8 cellular contexts compared by ENCODE assay signal in genomic region chr1:35708179-35708891, GRCh38. TPM values are rescaled to one million over a fixed set of nuclear protein-coding genes. Genes with fewer than 3 reads are reported as not detected.
A peak's percentile ranks its signal among the peaks of the same experiment; 100 is the strongest.
DNase-seq lines count a peak whose midpoint lies in the region; ATAC-seq and TF ChIP-seq lines count a peak whose summit lies in the region.

No MANE protein-coding gene starts in this region.

- H3K9me3 Mint-ChIP-seq in activated B cell treated with CpG ODN at 0.5 μM for 24 hours, result no peaks in the 10 kb centered on the region

- H3K4me1 Mint-ChIP-seq in activated B cell treated with CpG ODN at 0.5 μM for 24 hours, result peaks cover 18% of the 10 kb centered on the region

- CTCF ChIA-PET in AG04450 (lab: Charles Lee), result no interaction called here
- CTCF ChIA-PET in activated B cell treated with CpG ODN at 0.5 μM for 24 hours (lab: Charles Lee), result interaction anchor here (2.3 kb wide), 1 partner anchor 7 kb away, joined by 7 read pairs; no protein-coding TSS in a partner anchor

- ATAC-seq in activated B cell treated with CpG ODN at 0.5 μM for 24 hours (ENCODE audit: low read depth), result no peak

- TF ChIP-seq CTCF in AG04450 (IDR thresholded peaks at IDR 0.05; ENCODE audit: low read depth, low read length) (no peak), activated B cell treated with CpG ODN at 0.5 μM for 24 hours (IDR thresholded peaks at IDR 0.05) (no peak), fibroblast of the aortic adventitia (IDR thresholded peaks at IDR 0.05; ENCODE audit: insufficient read depth, low read length) (no peak)

- H3K27ac Mint-ChIP-seq in activated B cell treated with CpG ODN at 0.5 μM for 24 hours, result no peak overlapping the region

- peak overlapping the region; percentile 55 for H3K4me3 Mint-ChIP-seq in activated B cell treated with CpG ODN at 0.5 μM for 24 hours

- intact Hi-C loops in activated B cell treated with CpG ODN at 0.5 μM for 24 hours (cut with micrococcal nuclease), result no loop called here

- H3K4me3 ChIP-seq in AG04450 (ENCODE audit: low read depth, low read length) (peak overlapping the region; percentile 52), HUES48 (ENCODE audit: low read depth, low read length) (peak overlapping the region; percentile 74), fibroblast of the aortic adventitia (ENCODE audit: low read depth, low read length) (peak overlapping the region; percentile 57), rectal smooth muscle tissue (ENCODE audit: low read length) (peak overlapping the region; percentile 57)

- H3K4me1 ChIP-seq in HUES48 (ENCODE audit: control insufficient read depth, insufficient read depth, low read length) (peaks cover 15% of the 10 kb centered on the region), rectal smooth muscle tissue (ENCODE audit: control insufficient read depth, insufficient read depth, low read length) (peaks cover 3% of the 10 kb centered on the region)

- no peak overlapping the region for H3K27ac ChIP-seq in AG04450 (ENCODE audit: low read depth, low read length)
- H3K27ac ChIP-seq in HUES48 (ENCODE audit: low read depth, low read length), result no peak overlapping the region
- no peak overlapping the region for H3K27ac ChIP-seq in rectal smooth muscle tissue (ENCODE audit: low read depth, low read length)

- POLR2A ChIA-PET in AG04450 (lab: Yijun Ruan, JAX) (no interaction called here), activated B cell treated with CpG ODN at 0.5 μM for 24 hours (lab: Charles Lee) (no interaction called here)

- H3K9me3 ChIP-seq in AG04450 (ENCODE audit: control insufficient read depth, insufficient read depth, low read length) (no peaks in the 10 kb centered on the region; the same call in 1 of the 2 replicates), HUES48 (ENCODE audit: control insufficient read depth, insufficient read depth, low read length) (no peaks in the 10 kb centered on the region)

- DNase-seq in AG04450 (ENCODE audit: low read depth, low spot score) (no peak), activated B cell treated with CpG ODN at 0.5 μM for 24 hours (no peak), fibroblast of the aortic adventitia (ENCODE audit: low read depth) (no peak), KBM-7 (no peak), RPMI8226 (no peak), kidney glomerular epithelial cell (lab: John Stamatoyannopoulos, UW) (no peak)

- in situ Hi-C loops in KBM-7 (cut with MboI; ENCODE audit: low pct_unique_long_range_greater_than_20kb, low sequenced_read_pairs), result no loop called here

- peaks cover 16% of the 10 kb centered on the region for H3K27me3 ChIP-seq in AG04450 (ENCODE audit: control insufficient read depth, insufficient read depth, low read length)
- peaks cover 21% of the 10 kb centered on the region for H3K27me3 ChIP-seq in HUES48 (ENCODE audit: control insufficient read depth, insufficient read depth, low read length)
- H3K27me3 ChIP-seq in rectal smooth muscle tissue (ENCODE audit: control insufficient read depth, insufficient read depth, low read length), result peaks cover 13% of the 10 kb centered on the region

- H3K36me3 ChIP-seq in HUES48 (ENCODE audit: control insufficient read depth, insufficient read depth, low read length) (no peaks in the 10 kb centered on the region), rectal smooth muscle tissue (ENCODE audit: control insufficient read depth, insufficient read depth, low read length) (no peaks in the 10 kb centered on the region)

- H3K36me3 Mint-ChIP-seq in activated B cell treated with CpG ODN at 0.5 μM for 24 hours (ENCODE audit: low read depth), result no peaks in the 10 kb centered on the region

- H3K9ac ChIP-seq in HUES48 (ENCODE audit: low read depth, low read length) (peak overlapping the region; percentile 61), rectal smooth muscle tissue (ENCODE audit: low read length) (no peak overlapping the region)

- peaks cover 39% of the 10 kb centered on the region for H3K27me3 Mint-ChIP-seq in activated B cell treated with CpG ODN at 0.5 μM for 24 hours

RNA-seq across cellular contexts. Expression of gene C1orf216, which starts 10.3 kb away (rescaled TPM):
- polyA plus RNA-seq in AG04450 (2011; rRNA removed), result 17.8 and 19.2 TPM in 2 replicates
- polyA minus RNA-seq in AG04450 (2011; rRNA and poly(A)+ RNA removed), result 21.9 and 22.2 TPM in 2 replicates
- total RNA-seq in activated B cell treated with CpG ODN at 0.5 μM for 24 hours (4.4 and 5.8 TPM in 2 replicates), fibroblast of the aortic adventitia (ENCODE audit: low replicate concordance) (19.3 and 27.2 TPM in 2 replicates)
